In genomic region chr1:160108888-160109662, GRCh38 we compare ENCODE assay signal across 8 cellular contexts. TPM values are rescaled to one million over a fixed set of nuclear protein-coding genes. Genes with fewer than 3 reads are reported as not detected.
DNase-seq lines count a peak whose midpoint lies in the region; ATAC-seq and TF ChIP-seq lines count a peak whose summit lies in the region.

No MANE protein-coding gene starts in this region.

- H3K9me2 ChIP-seq in OCI-LY7 (ENCODE audit: insufficient read depth, low read length): no peaks in the 10 kb centered on the region

- POLR2A ChIA-PET in OCI-LY7 (lab: Charles Lee): interaction anchor here (0.6 kb wide), 1 partner anchor 32 kb away, joined by 4 read pairs; no protein-coding TSS in a partner anchor

- H3K27me3 ChIP-seq in breast epithelium: no peaks in the 10 kb centered on the region
- H3K27me3 ChIP-seq in liver (ENCODE audit: control insufficient read depth in 4 of 4, insufficient read depth in 4 of 4, low read length in 3 of 4): no peaks in the 10 kb centered on the region

- TF ChIP-seq RAD21 in liver (IDR thresholded peaks at IDR 0.05): peak in 1 of 2 donors; percentile 53

- DNase-seq in activated T-cell treated with anti-CD3 and anti-CD28 coated beads for 24 hours (ENCODE audit: low read depth) (peak; percentile 28), OCI-LY7 (ENCODE audit: low spot score) (peak; percentile 81), breast epithelium (ENCODE audit: low spot score in 2 of 2) (no peak), NCI-H2029 treated with DMSO at 0.1 percent for 48 hours (lab: John Stamatoyannopoulos, UW) (no peak)
- DNase-seq in activated T-cell treated with anti-CD3 and anti-CD28 coated beads, Interleukin-2, amount 50 U/mL, for 1 hour: no peak

- no peaks in the 10 kb centered on the region for H4K20me1 ChIP-seq in OCI-LY7 (ENCODE audit: insufficient read depth, low read length)

- intact Hi-C loops in OCI-LY7 (cut with micrococcal nuclease; ENCODE audit: unreplicated experiment): no loop called here
- intact Hi-C loops in breast epithelium (cut with DNase I; ENCODE audit: low total_unique reads): no loop called here

- TF ChIP-seq CTCF in OCI-LY7 (conservative IDR thresholded peaks at IDR 0.05; ENCODE audit: low read length) (peak; percentile 81), breast epithelium (IDR thresholded peaks at IDR 0.05) (peak in 1 of 3 donors; percentile 17), liver (IDR thresholded peaks at IDR 0.05; ENCODE audit: low read depth, low read length, missing input control) (peak; percentile 41)

- 25% methylated on average over 6 of the region's 6 CpGs for WGBS in liver

- no peaks in the 10 kb centered on the region for H3K79me2 ChIP-seq in OCI-LY7 (ENCODE audit: insufficient read depth, low read depth, low read length)

- H3K4me1 ChIP-seq in OCI-LY7 (ENCODE audit: insufficient read depth, low read length, poor library complexity, severe bottlenecking) (peaks cover 4% of the 10 kb centered on the region), breast epithelium (peaks cover under 1 to 4% of the 10 kb centered on the region in 2 donors), liver (ENCODE audit: control insufficient read depth in 4 of 4, insufficient read depth in 4 of 4, low read length in 3 of 4) (peaks cover 0 to 4% (median 0%) of the 10 kb centered on the region in 4 donors)

- H3K36me3 ChIP-seq in OCI-LY7 (ENCODE audit: insufficient read depth, low read length) (no peaks in the 10 kb centered on the region), breast epithelium (no peaks in the 10 kb centered on the region), liver (ENCODE audit: control insufficient read depth in 4 of 4, insufficient read depth in 3 of 4, low read depth in 1 of 4, low read length in 3 of 4) (no peaks in the 10 kb centered on the region)

- no peak for TF ChIP-seq POLR2A in breast epithelium (IDR thresholded peaks at IDR 0.05)

- H3K9me3 ChIP-seq in OCI-LY7 (ENCODE audit: low read length): no peaks in the 10 kb centered on the region
- H3K9me3 ChIP-seq in breast epithelium: no peaks in the 10 kb centered on the region
- H3K9me3 ChIP-seq in liver (ENCODE audit: control insufficient read depth in 4 of 4, low read length in 3 of 4): no peaks in the 10 kb centered on the region

- no peak overlapping the region for H3K9ac ChIP-seq in liver (ENCODE audit: low read depth in 1 of 2, low read length in 2 of 2)

- CTCF ChIA-PET in OCI-LY7 (lab: Charles Lee; ENCODE audit: unreplicated experiment): interaction anchor here (0.5 kb wide), 1 partner anchor 13 kb away, joined by 5 read pairs; no protein-coding TSS in a partner anchor

- peak overlapping the region; percentile 49; the same call in 1 of the 2 replicates for H2AFZ ChIP-seq in OCI-LY7 (ENCODE audit: low read length)

- BruUV-seq in OCI-LY7 (replicated peaks; lab: Mats Ljungman, UMichigan): no TSS peak

- H3K4me2 ChIP-seq in OCI-LY7 (ENCODE audit: low read length): no peak overlapping the region

- H3K27ac ChIP-seq in OCI-LY7 (ENCODE audit: low read depth, low read length, poor library complexity, severe bottlenecking) (no peak overlapping the region), breast epithelium (peak overlapping the region; percentile 7 to 25), liver (ENCODE audit: low read depth in 1 of 2, low read length in 2 of 2) (no peak overlapping the region)

- no peak overlapping the region for H3K4me3 ChIP-seq in OCI-LY7 (ENCODE audit: low read depth, low read length, poor library complexity, severe bottlenecking)
- H3K4me3 ChIP-seq in breast epithelium: no peak overlapping the region
- H3K4me3 ChIP-seq in liver (ENCODE audit: low read depth in 1 of 3, low read length in 3 of 3): no peak overlapping the region

- no peak for ATAC-seq in GM21447 (IDR thresholded peaks at IDR 0.05; ENCODE audit: unreplicated experiment)
- ATAC-seq in HG03135 (IDR thresholded peaks at IDR 0.05; ENCODE audit: unreplicated experiment): no peak

TF ChIP-seq in liver, 16 proteins besides CTCF, POLR2A, EP300 and RAD21:
- no peak for TF ChIP-seq RXRA (IDR thresholded peaks at IDR 0.05)
- TF ChIP-seq, protein P1, sequence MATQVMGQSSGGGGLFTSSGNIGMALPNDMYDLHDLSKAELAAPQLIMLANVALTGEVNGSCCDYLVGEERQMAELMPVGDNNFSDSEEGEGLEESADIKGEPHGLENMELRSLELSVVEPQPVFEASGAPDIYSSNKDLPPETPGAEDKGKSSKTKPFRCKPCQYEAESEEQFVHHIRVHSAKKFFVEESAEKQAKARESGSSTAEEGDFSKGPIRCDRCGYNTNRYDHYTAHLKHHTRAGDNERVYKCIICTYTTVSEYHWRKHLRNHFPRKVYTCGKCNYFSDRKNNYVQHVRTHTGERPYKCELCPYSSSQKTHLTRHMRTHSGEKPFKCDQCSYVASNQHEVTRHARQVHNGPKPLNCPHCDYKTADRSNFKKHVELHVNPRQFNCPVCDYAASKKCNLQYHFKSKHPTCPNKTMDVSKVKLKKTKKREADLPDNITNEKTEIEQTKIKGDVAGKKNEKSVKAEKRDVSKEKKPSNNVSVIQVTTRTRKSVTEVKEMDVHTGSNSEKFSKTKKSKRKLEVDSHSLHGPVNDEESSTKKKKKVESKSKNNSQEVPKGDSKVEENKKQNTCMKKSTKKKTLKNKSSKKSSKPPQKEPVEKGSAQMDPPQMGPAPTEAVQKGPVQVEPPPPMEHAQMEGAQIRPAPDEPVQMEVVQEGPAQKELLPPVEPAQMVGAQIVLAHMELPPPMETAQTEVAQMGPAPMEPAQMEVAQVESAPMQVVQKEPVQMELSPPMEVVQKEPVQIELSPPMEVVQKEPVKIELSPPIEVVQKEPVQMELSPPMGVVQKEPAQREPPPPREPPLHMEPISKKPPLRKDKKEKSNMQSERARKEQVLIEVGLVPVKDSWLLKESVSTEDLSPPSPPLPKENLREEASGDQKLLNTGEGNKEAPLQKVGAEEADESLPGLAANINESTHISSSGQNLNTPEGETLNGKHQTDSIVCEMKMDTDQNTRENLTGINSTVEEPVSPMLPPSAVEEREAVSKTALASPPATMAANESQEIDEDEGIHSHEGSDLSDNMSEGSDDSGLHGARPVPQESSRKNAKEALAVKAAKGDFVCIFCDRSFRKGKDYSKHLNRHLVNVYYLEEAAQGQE (IDR thresholded peaks at IDR 0.05): no peak
- TF ChIP-seq JUND (IDR thresholded peaks at IDR 0.05): no peak
- no peak for TF ChIP-seq HNF4A (conservative IDR thresholded peaks at IDR 0.05)
TF ChIP-seq in liver: peak in this region for 0.

RNA-seq across cellular contexts. Expression of gene ATP1A2, which starts 6.5 kb away (rescaled TPM):
- not detected in 2 replicates for total RNA-seq in OCI-LY7 (2014; rRNA removed; shearing (Covaris generic))
- not detected in 2 replicates for total RNA-seq in OCI-LY7 (2022)
- total RNA-seq in breast epithelium: 100 to 1,000 TPM in 1 of 3 donors, 1 to 10 TPM in 2; 3.9 to 229 (median 6.4) TPM
- 1 to 10 TPM in 1 of 2 donors, under 1 TPM in 1; 0.09 to 1.5 TPM for total RNA-seq in liver
- polyA plus RNA-seq in liver: under 1 TPM; 0.21 to 0.37 TPM

RNA-seq across cellular contexts. Expression of gene IGSF8, which starts 10.7 kb away (rescaled TPM):
- 18.7 and 19.9 TPM in 2 replicates for total RNA-seq in OCI-LY7 (2014; rRNA removed; shearing (Covaris generic))
- total RNA-seq in OCI-LY7 (2022) (24.4 and 28.7 TPM in 2 replicates), breast epithelium (10 to 100 TPM; 21.0 to 35.7 (median 24.5) TPM), liver (10 to 100 TPM in 1 of 2 donors, 1 to 10 TPM in 1; 9.8 to 24.3 TPM)
- polyA plus RNA-seq in liver: 10 to 100 TPM; 17.5 to 23.0 TPM

RNA-seq across cellular contexts. Expression of gene KCNJ9, which starts 27.7 kb away (rescaled TPM):
- not detected in 2 replicates for total RNA-seq in OCI-LY7 (2014; rRNA removed; shearing (Covaris generic))
- not detected in 2 replicates for total RNA-seq in OCI-LY7 (2022)
- total RNA-seq in breast epithelium: not detected
- not detected for total RNA-seq in liver
- not detected for polyA plus RNA-seq in liver

RNA-seq across cellular contexts. Expression of gene KCNJ10, which starts 39.1 kb away (rescaled TPM):
- total RNA-seq in OCI-LY7 (2014; rRNA removed; shearing (Covaris generic)): 0.33 TPM in 1 of 2 replicates, not detected in the other
- total RNA-seq in OCI-LY7 (2022): 0.15 and 0.29 TPM in 2 replicates
- total RNA-seq in breast epithelium: under 1 TPM in 1 of 3 donors, not detected in 2; 0.15 TPM
- 1 to 10 TPM in 1 of 2 donors, under 1 TPM in 1; 0.50 to 1.6 TPM for total RNA-seq in liver
- polyA plus RNA-seq in liver: under 1 TPM; 0.48 to 0.53 TPM

RNA-seq across cellular contexts. Expression of gene ATP1A4, which starts 42.3 kb away (rescaled TPM):
- not detected in 2 replicates for total RNA-seq in OCI-LY7 (2014; rRNA removed; shearing (Covaris generic))
- not detected in 2 replicates for total RNA-seq in OCI-LY7 (2022)
- total RNA-seq in breast epithelium: 1 to 10 TPM in 1 of 3 donors, not detected in 2; 4.5 TPM
- total RNA-seq in liver: not detected
- polyA plus RNA-seq in liver: not detected

Comparison
In these comparisons a context has a peak if more than half of its experiments do, and no peak if none do; other contexts are left out.
1. DNase-seq: peak in activated T-cell treated with anti-CD3 and anti-CD28 coated beads for 24 hours (single experiment) and OCI-LY7 (single experiment); none in activated T-cell treated with anti-CD3 and anti-CD28 coated beads, Interleukin-2, amount 50 U/mL, for 1 hour (single experiment), breast epithelium (0 of 2) and NCI-H2029 treated with DMSO at 0.1 percent for 48 hours (single experiment).
2. H3K27ac ChIP-seq: peak in breast epithelium (2 of 2); none in OCI-LY7 (single experiment) and liver (0 of 2).